ENCODE assay signal across 15 cellular contexts in genomic region chr5:112933651-112934365, GRCh38. TPM values are rescaled to one million over a fixed set of nuclear protein-coding genes. Genes with fewer than 3 reads are reported as not detected.
DNase-seq lines count a peak whose midpoint lies in the region; ATAC-seq and TF ChIP-seq lines count a peak whose summit lies in the region.
"Had no signal": no experiment of that assay in that cellular context is flagged by ENCODE, and none has a peak within 500 bp of the region (broad histone marks: within the 10 kb centered on the region; RNA-seq: fewer than 3 reads in every experiment).

No MANE protein-coding gene starts in this region.

- no peak overlapping the region for H3K4me3 Mint-ChIP-seq in activated CD8-positive, alpha-beta T cell treated with anti-CD3 and anti-CD28 coated beads for 36 hours
- no peak overlapping the region for H3K4me3 Mint-ChIP-seq in activated CD8-positive, alpha-beta T cell treated with anti-CD3 and anti-CD28 coated beads, Interleukin-2, amount 10 ng/mL, durations not matched to agents 7 days and 5 days
- H3K4me3 Mint-ChIP-seq: activated naive CD8-positive, alpha-beta T cell treated with anti-CD3 and anti-CD28 coated beads, Interleukin-2, amount 10 ng/mL, durations not matched to agents 7 days and 5 days; immature natural killer cell had no signal

- H3K4me1 Mint-ChIP-seq in activated CD8-positive, alpha-beta T cell treated with anti-CD3 and anti-CD28 coated beads for 36 hours (ENCODE audit: low read depth) = peaks cover 31% of the 10 kb centered on the region
- H3K4me1 Mint-ChIP-seq in activated CD8-positive, alpha-beta T cell treated with anti-CD3 and anti-CD28 coated beads, Interleukin-2, amount 10 ng/mL, durations not matched to agents 7 days and 5 days (ENCODE audit: low read depth) = peaks cover 40% of the 10 kb centered on the region

- no peak overlapping the region for H3K4me3 ChIP-seq in SJSA1
- no peak overlapping the region for H3K4me3 ChIP-seq in fibroblast of lung (replicated peaks in 1 of 4; ENCODE audit: control extremely low read depth in 1 of 4, insufficient read depth in 1 of 4, low read depth in 3 of 4, low read length in 4 of 4)
- H3K4me3 ChIP-seq: A549 had no signal

- no peaks in the 10 kb centered on the region for H3K36me3 Mint-ChIP-seq in activated CD8-positive, alpha-beta T cell treated with anti-CD3 and anti-CD28 coated beads for 36 hours (ENCODE audit: low read depth)
- peaks cover 7% of the 10 kb centered on the region for H3K36me3 Mint-ChIP-seq in activated CD8-positive, alpha-beta T cell treated with anti-CD3 and anti-CD28 coated beads, Interleukin-2, amount 10 ng/mL, durations not matched to agents 7 days and 5 days (ENCODE audit: low read depth)
- H3K36me3 Mint-ChIP-seq: immature natural killer cell had no signal

- H3K4me2 ChIP-seq in fibroblast of lung (ENCODE audit: extremely low read depth, insufficient read depth, low read length) = peak overlapping the region; percentile 52
- H3K4me2 ChIP-seq: A549 had no signal

- H3K4me1 ChIP-seq in SJSA1 (replicated peaks) = peaks cover 38% of the 10 kb centered on the region
- peaks cover 14% of the 10 kb centered on the region for H3K4me1 ChIP-seq in fibroblast of lung (ENCODE audit: control insufficient read depth, extremely low read depth, insufficient read depth, low read length)

- no peaks in the 10 kb centered on the region for H4K20me1 ChIP-seq in fibroblast of lung (ENCODE audit: control insufficient read depth, extremely low read depth, insufficient read depth, low read length)

- H3K79me2 ChIP-seq in fibroblast of lung (ENCODE audit: control insufficient read depth, insufficient read depth, low read length) = no peaks in the 10 kb centered on the region

- no peaks in the 10 kb centered on the region for H3K27me3 Mint-ChIP-seq in activated CD8-positive, alpha-beta T cell treated with anti-CD3 and anti-CD28 coated beads for 36 hours
- no peaks in the 10 kb centered on the region for H3K27me3 Mint-ChIP-seq in activated CD8-positive, alpha-beta T cell treated with anti-CD3 and anti-CD28 coated beads, Interleukin-2, amount 10 ng/mL, durations not matched to agents 7 days and 5 days (ENCODE audit: low read depth)

- CTCF ChIA-PET in activated CD8-positive, alpha-beta T cell treated with anti-CD3 and anti-CD28 coated beads for 36 hours (lab: Charles Lee) = interaction anchor here (1.0 to 1.4 kb wide), 3 partner anchors 10 to 62 kb away, joined by 3 to 5 read pairs (median 3); no protein-coding TSS in a partner anchor
- CTCF ChIA-PET in activated CD8-positive, alpha-beta T cell treated with anti-CD3 and anti-CD28 coated beads, Interleukin-2, amount 10 ng/mL, durations not matched to agents 7 days and 5 days (lab: Charles Lee) = interaction anchor here (1.0 to 1.4 kb wide), 3 partner anchors 30 to 43 kb away, joined by 4 to 5 read pairs (median 5); partner anchors contain the start of gene DCP2

- no peak for TF ChIP-seq CTCF in activated CD8-positive, alpha-beta T cell treated with anti-CD3 and anti-CD28 coated beads for 36 hours (IDR thresholded peaks at IDR 0.05)
- TF ChIP-seq CTCF in fibroblast of lung (conservative IDR thresholded peaks at IDR 0.05 in 1 of 2, IDR thresholded peaks at IDR 0.05 in 1 of 2; ENCODE audit: low read depth in 1 of 2, low read length in 2 of 2) = no peak

- peaks cover 6% of the 10 kb centered on the region for H3K9me3 Mint-ChIP-seq in activated CD8-positive, alpha-beta T cell treated with anti-CD3 and anti-CD28 coated beads for 36 hours
- peaks cover 6% of the 10 kb centered on the region for H3K9me3 Mint-ChIP-seq in activated CD8-positive, alpha-beta T cell treated with anti-CD3 and anti-CD28 coated beads, Interleukin-2, amount 10 ng/mL, durations not matched to agents 7 days and 5 days (ENCODE audit: insufficient read depth)
- H3K9me3 Mint-ChIP-seq: immature natural killer cell had no signal

- H3K27ac ChIP-seq in SJSA1 (peak overlapping the region; percentile 0), fibroblast of lung (ENCODE audit: insufficient read depth, low read length) (no peak overlapping the region)
- H3K27ac ChIP-seq: A549 had no signal

- H3K36me3 ChIP-seq in SJSA1 = no peaks in the 10 kb centered on the region
- H3K36me3 ChIP-seq in fibroblast of lung (ENCODE audit: control insufficient read depth, insufficient read depth, low read length) = no peaks in the 10 kb centered on the region

- H2AFZ ChIP-seq in fibroblast of lung (ENCODE audit: low read length) = no peak overlapping the region

- H3K27ac Mint-ChIP-seq in activated CD8-positive, alpha-beta T cell treated with anti-CD3 and anti-CD28 coated beads for 36 hours = peak overlapping the region; percentile 1
- H3K27ac Mint-ChIP-seq in activated CD8-positive, alpha-beta T cell treated with anti-CD3 and anti-CD28 coated beads, Interleukin-2, amount 10 ng/mL, durations not matched to agents 7 days and 5 days = no peak overlapping the region
- H3K27ac Mint-ChIP-seq: activated naive CD8-positive, alpha-beta T cell treated with anti-CD3 and anti-CD28 coated beads, Interleukin-2, amount 10 ng/mL, durations not matched to agents 7 days and 5 days had no signal

- POLR2A ChIA-PET in activated CD8-positive, alpha-beta T cell treated with anti-CD3 and anti-CD28 coated beads for 36 hours (lab: Charles Lee) = interaction anchor here (1.1 to 1.5 kb wide), 3 partner anchors 10 to 73 kb away, joined by 3 to 4 read pairs (median 3); partner anchors contain the start of gene SRP19
- POLR2A ChIA-PET in activated CD8-positive, alpha-beta T cell treated with anti-CD3 and anti-CD28 coated beads, Interleukin-2, amount 10 ng/mL, durations not matched to agents 7 days and 5 days (lab: Charles Lee) = interaction anchor here (1.9 kb wide), 1 partner anchor 42 kb away, joined by 10 read pairs; the partner anchor contains the start of gene DCP2

- DNase-seq in activated CD8-positive, alpha-beta T cell treated with anti-CD3 and anti-CD28 coated beads for 36 hours = no peak
- no peak for DNase-seq in activated CD8-positive, alpha-beta T cell treated with anti-CD3 and anti-CD28 coated beads, Interleukin-2, amount 10 ng/mL, durations not matched to agents 7 days and 5 days
- DNase-seq in SJSA1 (ENCODE audit: low read depth in 1 of 2, low spot score in 2 of 2) (peak in 1 of 2 experiments; percentile 85), fibroblast of lung (ENCODE audit: low read depth in 2 of 2) (peak; percentile 66 to 73), stromal cell of bone marrow (ENCODE audit: low read depth) (peak; percentile 68), retina (no peak), NCI-H1417 (lab: John Stamatoyannopoulos, UW) (no peak)
- DNase-seq: activated naive CD8-positive, alpha-beta T cell treated with anti-CD3 and anti-CD28 coated beads, Interleukin-2, amount 10 ng/mL, durations not matched to agents 7 days and 5 days; immature natural killer cell; NCI-H2171; small intestine; substantia nigra had no signal

- no peak for ATAC-seq in activated CD8-positive, alpha-beta T cell treated with anti-CD3 and anti-CD28 coated beads for 36 hours
- ATAC-seq in activated CD8-positive, alpha-beta T cell treated with anti-CD3 and anti-CD28 coated beads, Interleukin-2, amount 10 ng/mL, durations not matched to agents 7 days and 5 days = no peak
- no peak for ATAC-seq in GM19324 (IDR thresholded peaks at IDR 0.05; ENCODE audit: low FRiP score, unreplicated experiment)
- ATAC-seq: A549, esophagus mucosa had no signal

- no peaks in the 10 kb centered on the region for H3K9me3 ChIP-seq in SJSA1 (replicated peaks)
- no peaks in the 10 kb centered on the region for H3K9me3 ChIP-seq in fibroblast of lung (ENCODE audit: control insufficient read depth, insufficient read depth, low read depth, low read length)
- H3K9me3 ChIP-seq: A549 had no signal

- intact Hi-C loops in activated CD8-positive, alpha-beta T cell treated with anti-CD3 and anti-CD28 coated beads for 36 hours (cut with micrococcal nuclease) = no loop called here

- H3K27me3 ChIP-seq in SJSA1 (replicated peaks) (no peaks in the 10 kb centered on the region), fibroblast of lung (ENCODE audit: control insufficient read depth, insufficient read depth, low read length) (no peaks in the 10 kb centered on the region)

- H3K9ac ChIP-seq in fibroblast of lung (ENCODE audit: insufficient read depth, low read length) = no peak overlapping the region

RNA-seq across cellular contexts. Expression of gene REEP5, which starts 11.8 kb away (rescaled TPM):
- 10 to 100 TPM; 38.0 to 40.6 TPM for total RNA-seq in activated CD8-positive, alpha-beta T cell treated with anti-CD3 and anti-CD28 coated beads for 36 hours
- total RNA-seq in activated CD8-positive, alpha-beta T cell treated with anti-CD3 and anti-CD28 coated beads, Interleukin-2, amount 10 ng/mL, durations not matched to agents 7 days and 5 days = 10 to 100 TPM; 77.6 to 85.0 TPM
- 57.0 and 76.3 TPM in 2 replicates for total RNA-seq in SJSA1 (2014; rRNA removed; shearing (Covaris generic))
- 54.7 and 56.8 TPM in 2 replicates for total RNA-seq in fibroblast of lung
- 105 and 111 TPM in 2 replicates for polyA plus RNA-seq in fibroblast of lung
- polyA plus RNA-seq in fibroblast of lung (2012) = 76.4 and 81.3 TPM in 2 replicates
- polyA minus RNA-seq in fibroblast of lung (ENCODE audit: low replicate concordance) = 255 and 273 TPM in 2 replicates

RNA-seq across cellular contexts. Expression of gene DCP2, which starts 42.8 kb away (rescaled TPM):
- total RNA-seq in activated CD8-positive, alpha-beta T cell treated with anti-CD3 and anti-CD28 coated beads for 36 hours = 10 to 100 TPM; 88.9 to 91.0 TPM
- total RNA-seq in activated CD8-positive, alpha-beta T cell treated with anti-CD3 and anti-CD28 coated beads, Interleukin-2, amount 10 ng/mL, durations not matched to agents 7 days and 5 days = 100 to 1,000 TPM; 119 to 128 TPM
- 40.2 and 56.8 TPM in 2 replicates for total RNA-seq in SJSA1 (2014; rRNA removed; shearing (Covaris generic))
- 19.5 and 20.5 TPM in 2 replicates for total RNA-seq in fibroblast of lung
- 7.9 and 8.9 TPM in 2 replicates for polyA plus RNA-seq in fibroblast of lung
- polyA plus RNA-seq in fibroblast of lung (2012) = 7.7 and 7.9 TPM in 2 replicates
- 5.2 and 11.1 TPM in 2 replicates for polyA minus RNA-seq in fibroblast of lung (ENCODE audit: low replicate concordance)

Comparison
In these comparisons a context has a peak if more than half of its experiments do, and no peak if none do; other contexts are left out.
1. DNase-seq: peak in fibroblast of lung (2 of 2) and stromal cell of bone marrow (single experiment); none in activated CD8-positive, alpha-beta T cell treated with anti-CD3 and anti-CD28 coated beads for 36 hours (single experiment), activated CD8-positive, alpha-beta T cell treated with anti-CD3 and anti-CD28 coated beads, Interleukin-2, amount 10 ng/mL, durations not matched to agents 7 days and 5 days (single experiment), retina (single experiment) and NCI-H1417 (0 of 3).